In the genomic region with DNA sequence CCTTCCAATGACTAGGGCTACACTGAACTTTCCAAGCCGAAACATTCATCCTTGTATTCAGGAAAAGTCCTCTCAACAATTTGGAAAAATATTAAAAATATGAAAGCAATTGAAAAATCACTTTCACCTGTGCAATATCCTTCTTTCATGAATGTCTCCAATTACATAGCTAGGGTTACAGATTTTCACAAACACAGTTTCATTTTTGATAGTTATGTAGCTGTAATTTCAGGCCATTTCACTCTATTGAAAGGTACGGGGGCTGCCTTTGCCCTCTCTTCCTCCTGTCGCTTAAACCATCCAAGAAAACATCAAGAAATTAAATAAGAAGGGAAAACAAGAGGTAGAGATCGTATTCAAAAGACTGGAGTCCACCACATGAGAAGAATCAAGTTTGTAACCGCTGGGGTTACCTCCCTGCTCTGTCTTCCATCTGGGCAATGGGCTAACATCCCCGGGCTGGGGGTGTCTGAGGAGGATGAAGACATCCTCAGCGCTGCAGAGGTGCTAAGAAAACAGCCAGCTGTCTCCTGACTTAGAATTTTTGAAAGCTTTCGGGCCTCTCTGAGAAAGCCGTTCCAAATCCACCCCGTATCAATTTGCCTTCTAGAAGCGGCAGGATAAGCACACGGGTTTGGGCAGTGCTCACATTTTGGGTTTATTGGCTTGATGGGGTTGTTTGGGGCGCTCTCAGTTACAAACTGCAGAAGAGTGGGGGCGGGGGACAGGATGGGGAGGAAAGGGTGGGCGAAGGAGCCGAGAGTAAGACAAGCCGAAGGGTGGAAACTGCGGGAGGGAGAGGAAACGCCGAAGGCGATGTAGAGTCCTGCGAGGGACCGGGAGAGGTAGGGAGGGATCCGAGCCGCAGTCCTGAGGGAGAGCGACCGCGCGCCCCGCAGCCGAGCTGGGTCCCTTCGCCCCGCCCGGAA, we compare ENCODE assay signal across 14 cellular contexts. TPM values are rescaled to one million over a fixed set of nuclear protein-coding genes. Genes with fewer than 3 reads are reported as not detected.
DNase-seq lines count a peak whose midpoint lies in the region; ATAC-seq, FAIRE-seq and TF ChIP-seq lines count a peak whose summit lies in the region.
"Had no signal": no experiment of that assay in that cellular context is flagged by ENCODE, and none has a peak within 500 bp of the region (broad histone marks: within the 10 kb centered on the region; RNA-seq: fewer than 3 reads in every experiment).

No MANE protein-coding gene starts in this region.

- BruUV-seq in endothelial cell of umbilical vein (replicated peaks; lab: Mats Ljungman, UMichigan), result no TSS peak
- no TSS peak for BruUV-seq in OCI-LY7 (replicated peaks; lab: Mats Ljungman, UMichigan)

- no peaks in the 10 kb centered on the region for H3K9me3 ChIP-seq in MG63
- no peaks in the 10 kb centered on the region for H3K9me3 ChIP-seq in endothelial cell of umbilical vein (replicated peaks; ENCODE audit: control insufficient read depth, insufficient read depth, low read length)
- no peaks in the 10 kb centered on the region for H3K9me3 ChIP-seq in neural progenitor cell (ENCODE audit: low read depth)
- no peaks in the 10 kb centered on the region for H3K9me3 ChIP-seq in OCI-LY7 (ENCODE audit: low read length)

- no peaks in the 10 kb centered on the region for H3K36me3 Mint-ChIP-seq in neural progenitor cell

- H3K4me1 ChIP-seq in endothelial cell of umbilical vein (ENCODE audit: control insufficient read depth, extremely low read depth, insufficient read depth, low read length) (no peaks in the 10 kb centered on the region), neural progenitor cell (peaks cover 51% of the 10 kb centered on the region), OCI-LY7 (ENCODE audit: insufficient read depth, low read length, poor library complexity, severe bottlenecking) (no peaks in the 10 kb centered on the region)

- no peaks in the 10 kb centered on the region for H3K9me2 ChIP-seq in OCI-LY7 (ENCODE audit: insufficient read depth, low read length)

- H3F3A ChIP-seq in neural progenitor cell (ENCODE audit: low read depth), result peaks cover 49% of the 10 kb centered on the region

- peak overlapping the region; percentile 80 for H3K4me3 Mint-ChIP-seq in neural progenitor cell

- intact Hi-C loops in endothelial cell of umbilical vein (cut with micrococcal nuclease), result no loop called here
- intact Hi-C loops in OCI-LY7 (cut with micrococcal nuclease; ENCODE audit: unreplicated experiment), result no loop called here

- dilution Hi-C loops in endothelial cell of umbilical vein (cut with MboI; ENCODE audit: extremely low pct_ligation_motif_present, low sequenced_read_pairs), result loop anchor here (25.0 kb wide), 1 partner anchor 350 kb away; no protein-coding TSS in a partner anchor

- peaks cover 76% of the 10 kb centered on the region for H3K27me3 Mint-ChIP-seq in neural progenitor cell (ENCODE audit: insufficient read depth, low read depth)

- peaks cover 28% of the 10 kb centered on the region for H3K4me1 Mint-ChIP-seq in neural progenitor cell

- H3K27me3 ChIP-seq in MG63 (peaks cover 39% of the 10 kb centered on the region), endothelial cell of umbilical vein (ENCODE audit: control insufficient read depth in 2 of 2, insufficient read depth in 2 of 2, low read length in 2 of 2) (peaks cover 87 to 96% of the 10 kb centered on the region in 2 experiments), neural progenitor cell (peaks cover 100% of the 10 kb centered on the region)

- H3K4me3 ChIP-seq in MG63 (peak overlapping the region; percentile 31), endothelial cell of umbilical vein (replicated peaks in 1 of 3; ENCODE audit: insufficient read depth in 1 of 3, low read depth in 1 of 3, low read length in 3 of 3) (no peak overlapping the region), neural progenitor cell (peak overlapping the region; percentile 60), OCI-LY7 (ENCODE audit: low read depth, low read length, poor library complexity, severe bottlenecking) (no peak overlapping the region)

- DNase-seq in DMS53 (lab: John Stamatoyannopoulos, UW) (peak; percentile 46), DMS53 treated with DMSO at 0.1 percent for 48 hours (lab: John Stamatoyannopoulos, UW; ENCODE audit: unreplicated experiment) (no peak), MG63 (no peak), endothelial cell of umbilical vein (ENCODE audit: low read depth, low spot score) (no peak), neural progenitor cell (ENCODE audit: low spot score) (no peak), OCI-LY7 (ENCODE audit: low spot score) (no peak)
- DNase-seq in activated CD4-positive, CD25-positive, alpha-beta regulatory T cell (lab: John Stamatoyannopoulos, UW), result no peak
- DNase-seq: 8988T had no signal

- CTCF ChIA-PET in endothelial cell of umbilical vein (lab: Charles Lee) (interaction anchor here (0.6 to 1.3 kb wide), 3 partner anchors 12 to 1637 kb away, joined by 3 to 6 read pairs (median 3); no protein-coding TSS in a partner anchor), OCI-LY7 (lab: Charles Lee; ENCODE audit: unreplicated experiment) (no interaction called here)

- no peak overlapping the region for H3K4me2 ChIP-seq in endothelial cell of umbilical vein (ENCODE audit: insufficient read depth, low read length)
- peak overlapping the region; percentile 86 for H3K4me2 ChIP-seq in neural progenitor cell
- no peak overlapping the region for H3K4me2 ChIP-seq in OCI-LY7 (ENCODE audit: low read length)

- H3K27ac ChIP-seq in endothelial cell of umbilical vein (ENCODE audit: insufficient read depth, low read depth, low read length), result no peak overlapping the region
- H3K27ac ChIP-seq in neural progenitor cell, result no peak overlapping the region
- H3K27ac ChIP-seq in OCI-LY7 (ENCODE audit: low read depth, low read length, poor library complexity, severe bottlenecking), result no peak overlapping the region

- H3K36me3 ChIP-seq in MG63 (no peaks in the 10 kb centered on the region), endothelial cell of umbilical vein (ENCODE audit: control insufficient read depth in 2 of 2, extremely low read depth in 1 of 2, insufficient read depth in 2 of 2, low read length in 2 of 2) (no peaks in the 10 kb centered on the region), neural progenitor cell (no peaks in the 10 kb centered on the region), OCI-LY7 (ENCODE audit: insufficient read depth, low read length) (no peaks in the 10 kb centered on the region)

- no peaks in the 10 kb centered on the region for H3K9me1 ChIP-seq in endothelial cell of umbilical vein (replicated peaks; ENCODE audit: control insufficient read depth, extremely low read depth, insufficient read depth, low read length)

- TF ChIP-seq POLR2A in endothelial cell of umbilical vein (IDR thresholded peaks at IDR 0.05; ENCODE audit: low read depth, low read length), result no peak

- H3K9me3 Mint-ChIP-seq in neural progenitor cell, result no peaks in the 10 kb centered on the region

- POLR2A ChIA-PET in endothelial cell of umbilical vein (lab: Charles Lee), result no interaction called here
- POLR2A ChIA-PET in OCI-LY7 (lab: Charles Lee), result no interaction called here

- H4K20me1 ChIP-seq in endothelial cell of umbilical vein (replicated peaks; ENCODE audit: control insufficient read depth, extremely low read depth, insufficient read depth, low read length) (no peaks in the 10 kb centered on the region), neural progenitor cell (ENCODE audit: low read depth) (peaks cover 43% of the 10 kb centered on the region), OCI-LY7 (ENCODE audit: insufficient read depth, low read length) (no peaks in the 10 kb centered on the region)

- H3K9ac ChIP-seq in endothelial cell of umbilical vein (replicated peaks; ENCODE audit: extremely low read depth, insufficient read depth, low read length), result no peak overlapping the region
- no peak overlapping the region for H3K9ac ChIP-seq in neural progenitor cell

- ATAC-seq in HG02885 (IDR thresholded peaks at IDR 0.05; ENCODE audit: poor library complexity, unreplicated experiment), result no peak

- TF ChIP-seq CTCF in endothelial cell of umbilical vein (IDR thresholded peaks at IDR 0.05; ENCODE audit: extremely low read depth in 1 of 2, insufficient read depth in 1 of 2, low read depth in 1 of 2, low read length in 2 of 2) (no peak), neural progenitor cell (IDR thresholded peaks at IDR 0.05) (no peak), OCI-LY7 (conservative IDR thresholded peaks at IDR 0.05; ENCODE audit: low read length) (no peak)

- FAIRE-seq in endothelial cell of umbilical vein (lab: Jason Lieb, UNC), result no peak
- FAIRE-seq: G401.6, H54 had no signal

- H3K79me2 ChIP-seq in endothelial cell of umbilical vein (ENCODE audit: control insufficient read depth, insufficient read depth, low read length), result no peaks in the 10 kb centered on the region
- no peaks in the 10 kb centered on the region for H3K79me2 ChIP-seq in neural progenitor cell (ENCODE audit: low read depth)
- no peaks in the 10 kb centered on the region for H3K79me2 ChIP-seq in OCI-LY7 (ENCODE audit: insufficient read depth, low read depth, low read length)

- H3K27ac Mint-ChIP-seq in neural progenitor cell, result no peak overlapping the region

- H2AFZ ChIP-seq in endothelial cell of umbilical vein (ENCODE audit: low read depth, low read length) (no peak overlapping the region), neural progenitor cell (replicated peaks) (peak overlapping the region; percentile 89), OCI-LY7 (ENCODE audit: low read length) (no peak overlapping the region)

RNA-seq across cellular contexts. Expression of gene VAX1, which starts 24.3 kb away (rescaled TPM):
- total RNA-seq in MG63 (2014; rRNA removed; shearing (Covaris generic); ENCODE audit: low replicate concordance), result not detected in 2 replicates
- total RNA-seq in endothelial cell of umbilical vein (not detected in 2 replicates), neural progenitor cell (ENCODE audit: low replicate concordance) (0.25 TPM in 1 of 2 replicates, not detected in the other), OCI-LY7 (2022) (not detected in 2 replicates)
- polyA plus RNA-seq in endothelial cell of umbilical vein, result not detected in 2 replicates
- not detected in 2 replicates for polyA plus RNA-seq in endothelial cell of umbilical vein (2011; cell fraction: cytosol; rRNA removed)
- polyA plus RNA-seq in endothelial cell of umbilical vein (2011; cell fraction: nucleus; rRNA removed), result not detected in 2 replicates
- not detected in 2 replicates for polyA plus RNA-seq in endothelial cell of umbilical vein (2012)
- polyA minus RNA-seq in endothelial cell of umbilical vein, result not detected in 2 replicates
- polyA minus RNA-seq in endothelial cell of umbilical vein (2011; cell fraction: cytosol; rRNA and poly(A)+ RNA removed), result not detected
- polyA minus RNA-seq in endothelial cell of umbilical vein (2011; cell fraction: nucleus; rRNA and poly(A)+ RNA removed), result not detected in 2 replicates
- total RNA-seq in OCI-LY7 (2014; rRNA removed; shearing (Covaris generic)), result not detected in 2 replicates
- total RNA-seq: epithelial cell of proximal tubule, renal cortical epithelial cell had no signal

RNA-seq across cellular contexts. Expression of gene KCNK18, which starts 34.9 kb away (rescaled TPM):
- not detected in 2 replicates for total RNA-seq in MG63 (2014; rRNA removed; shearing (Covaris generic); ENCODE audit: low replicate concordance)
- not detected in 2 replicates for total RNA-seq in endothelial cell of umbilical vein
- not detected in 2 replicates for polyA plus RNA-seq in endothelial cell of umbilical vein
- polyA plus RNA-seq in endothelial cell of umbilical vein (2011; cell fraction: cytosol; rRNA removed), result not detected in 2 replicates
- not detected in 2 replicates for polyA plus RNA-seq in endothelial cell of umbilical vein (2011; cell fraction: nucleus; rRNA removed)
- not detected in 2 replicates for polyA plus RNA-seq in endothelial cell of umbilical vein (2012)
- not detected in 2 replicates for polyA minus RNA-seq in endothelial cell of umbilical vein
- polyA minus RNA-seq in endothelial cell of umbilical vein (2011; cell fraction: cytosol; rRNA and poly(A)+ RNA removed), result not detected
- not detected in 2 replicates for polyA minus RNA-seq in endothelial cell of umbilical vein (2011; cell fraction: nucleus; rRNA and poly(A)+ RNA removed)
- total RNA-seq in neural progenitor cell (ENCODE audit: low replicate concordance), result not detected in 2 replicates
- not detected in 2 replicates for total RNA-seq in OCI-LY7 (2014; rRNA removed; shearing (Covaris generic))
- total RNA-seq in OCI-LY7 (2022), result not detected in 2 replicates
- total RNA-seq: epithelial cell of proximal tubule, kidney epithelial cell, renal cortical epithelial cell had no signal

Comparison
In these comparisons a context has a peak if more than half of its experiments do, and no peak if none do; other contexts are left out.
1. H3K4me3 ChIP-seq: peak in MG63 (single experiment) and neural progenitor cell (single experiment); none in endothelial cell of umbilical vein (0 of 3) and OCI-LY7 (single experiment).